ENCODE assay signal across 8 cellular contexts in the genomic region with DNA sequence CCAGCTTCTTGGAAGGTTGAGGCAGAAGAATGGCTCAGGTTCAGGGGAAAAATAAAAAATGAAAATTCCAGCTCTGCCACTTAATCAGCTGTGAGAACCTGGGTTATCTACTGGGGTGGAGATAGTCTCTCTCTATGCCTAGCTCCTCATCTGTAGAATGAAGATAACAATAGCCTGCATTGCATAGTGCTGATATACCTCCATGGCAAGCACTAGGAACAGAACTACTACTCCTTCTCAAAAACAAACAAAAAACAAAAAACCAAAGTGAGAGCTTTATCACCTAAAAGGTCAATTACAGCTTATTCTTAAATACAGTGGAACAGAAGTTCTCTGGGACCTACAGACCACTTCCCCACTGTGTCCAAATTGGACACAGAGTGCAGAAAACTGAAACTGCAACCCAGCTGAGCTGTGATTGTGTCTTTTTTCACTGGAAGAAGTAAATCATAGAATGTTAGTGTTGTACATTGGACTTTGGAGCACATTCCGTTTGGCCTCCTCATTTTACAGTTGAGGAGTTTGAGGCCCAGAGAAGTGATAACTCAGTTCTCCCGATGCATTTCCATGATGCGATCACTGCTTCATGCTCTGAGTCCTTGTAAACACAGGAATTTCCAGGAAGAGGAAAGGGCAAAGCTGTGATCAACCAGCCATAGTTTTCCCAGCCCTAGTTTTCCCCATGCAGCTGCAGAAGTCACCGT. TPM values are rescaled to one million over a fixed set of nuclear protein-coding genes. Genes with fewer than 3 reads are reported as not detected.
DNase-seq lines count a peak whose midpoint lies in the region; ATAC-seq and TF ChIP-seq lines count a peak whose summit lies in the region.
"Had no signal": no experiment of that assay in that cellular context is flagged by ENCODE, and none has a peak within 500 bp of the region (broad histone marks: within the 10 kb centered on the region; RNA-seq: fewer than 3 reads in every experiment).

No MANE protein-coding gene starts in this region.

- peak overlapping the region; percentile 33; the same call in 1 of the 2 replicates for H3K4me2 ChIP-seq in KMS-11

- H3K4me1 ChIP-seq in KMS-11 (ENCODE audit: low read depth, poor library complexity, severe bottlenecking) (no peaks in the 10 kb centered on the region), gastrocnemius medialis (no peaks in the 10 kb centered on the region)

- TF ChIP-seq CTCF in KMS-11 (conservative IDR thresholded peaks at IDR 0.05; ENCODE audit: low read depth, low read length), result no peak
- TF ChIP-seq CTCF in epithelial cell of proximal tubule (conservative IDR thresholded peaks at IDR 0.05; ENCODE audit: low read depth, low read length), result no peak
- TF ChIP-seq CTCF in gastrocnemius medialis (IDR thresholded peaks at IDR 0.05 in 4 of 5, conservative IDR thresholded peaks at IDR 0.05 in 1 of 5), result no peak

- peak; percentile 96 for DNase-seq in epithelial cell of proximal tubule (ENCODE audit: low read depth)
- no peak for DNase-seq in gastrocnemius medialis
- DNase-seq in UCSD-AML1 (lab: John Stamatoyannopoulos, UW; ENCODE audit: unreplicated experiment), result no peak
- DNase-seq in activated gamma-delta T cell (lab: John Stamatoyannopoulos, UW), result no peak
- DNase-seq in nucleus accumbens (lab: John Stamatoyannopoulos, UW), result no peak
- DNase-seq: amniotic stem cell had no signal

- no peaks in the 10 kb centered on the region for H4K20me1 ChIP-seq in KMS-11 (ENCODE audit: insufficient read depth)

- in situ Hi-C loops in gastrocnemius medialis (cut with MboI; ENCODE audit: low sequenced_read_pairs in 4 of 4), result loop anchor here (5.0 to 10.0 kb wide), 4 partner anchors 690 to 772 kb away; no protein-coding TSS in a partner anchor

- H3K4me3 ChIP-seq in KMS-11 (IDR thresholded peaks at IDR 0.05; ENCODE audit: insufficient read depth, low read depth, low read length), result no peak overlapping the region
- peak overlapping the region; percentile 39 for H3K4me3 ChIP-seq in epithelial cell of proximal tubule (ENCODE audit: low read depth, low read length)
- H3K4me3 ChIP-seq in gastrocnemius medialis, result peak overlapping the region; percentile 26 to 46 (median 34)

- H3K36me3 ChIP-seq in KMS-11 (ENCODE audit: insufficient read depth) (no peaks in the 10 kb centered on the region), gastrocnemius medialis (no peaks in the 10 kb centered on the region)

- H2AFZ ChIP-seq in KMS-11 (ENCODE audit: low read depth), result peak overlapping the region; percentile 38

- no peak for TF ChIP-seq POLR2A in gastrocnemius medialis (IDR thresholded peaks at IDR 0.05)

- H3K27me3 ChIP-seq in KMS-11 (ENCODE audit: insufficient read depth, low read depth), result no peaks in the 10 kb centered on the region
- H3K27me3 ChIP-seq in gastrocnemius medialis, result no peaks in the 10 kb centered on the region

- no peaks in the 10 kb centered on the region for H3K79me2 ChIP-seq in KMS-11 (ENCODE audit: insufficient read depth, low read depth)

- intact Hi-C loops in gastrocnemius medialis (cut with DNase I; ENCODE audit: low total_unique reads), result loop anchor here (1.0 to 2.0 kb wide), 4 partner anchors 195 to 776 kb away; no protein-coding TSS in a partner anchor

- H3K27ac ChIP-seq in KMS-11 (no peak overlapping the region), gastrocnemius medialis (peak overlapping the region in 2 of 4 donors; percentile 5 to 44)

- ATAC-seq in GM19452 (IDR thresholded peaks at IDR 0.05; ENCODE audit: unreplicated experiment), result peak; percentile 37
- peak; percentile 26 to 50 for ATAC-seq in gastrocnemius medialis

- H3K9me3 ChIP-seq in gastrocnemius medialis, result no peaks in the 10 kb centered on the region

- no peak overlapping the region for H3K9ac ChIP-seq in KMS-11

RNA-seq across cellular contexts. Expression of a gene that starts 23.3 kb away (rescaled TPM):
- total RNA-seq in epithelial cell of proximal tubule, result 11.8 and 18.6 TPM in 2 replicates
- under 1 TPM in 1 of 4 donors, not detected in 3; 0.51 TPM for total RNA-seq in gastrocnemius medialis
